8 cellular contexts compared by ENCODE assay signal in the genomic region with DNA sequence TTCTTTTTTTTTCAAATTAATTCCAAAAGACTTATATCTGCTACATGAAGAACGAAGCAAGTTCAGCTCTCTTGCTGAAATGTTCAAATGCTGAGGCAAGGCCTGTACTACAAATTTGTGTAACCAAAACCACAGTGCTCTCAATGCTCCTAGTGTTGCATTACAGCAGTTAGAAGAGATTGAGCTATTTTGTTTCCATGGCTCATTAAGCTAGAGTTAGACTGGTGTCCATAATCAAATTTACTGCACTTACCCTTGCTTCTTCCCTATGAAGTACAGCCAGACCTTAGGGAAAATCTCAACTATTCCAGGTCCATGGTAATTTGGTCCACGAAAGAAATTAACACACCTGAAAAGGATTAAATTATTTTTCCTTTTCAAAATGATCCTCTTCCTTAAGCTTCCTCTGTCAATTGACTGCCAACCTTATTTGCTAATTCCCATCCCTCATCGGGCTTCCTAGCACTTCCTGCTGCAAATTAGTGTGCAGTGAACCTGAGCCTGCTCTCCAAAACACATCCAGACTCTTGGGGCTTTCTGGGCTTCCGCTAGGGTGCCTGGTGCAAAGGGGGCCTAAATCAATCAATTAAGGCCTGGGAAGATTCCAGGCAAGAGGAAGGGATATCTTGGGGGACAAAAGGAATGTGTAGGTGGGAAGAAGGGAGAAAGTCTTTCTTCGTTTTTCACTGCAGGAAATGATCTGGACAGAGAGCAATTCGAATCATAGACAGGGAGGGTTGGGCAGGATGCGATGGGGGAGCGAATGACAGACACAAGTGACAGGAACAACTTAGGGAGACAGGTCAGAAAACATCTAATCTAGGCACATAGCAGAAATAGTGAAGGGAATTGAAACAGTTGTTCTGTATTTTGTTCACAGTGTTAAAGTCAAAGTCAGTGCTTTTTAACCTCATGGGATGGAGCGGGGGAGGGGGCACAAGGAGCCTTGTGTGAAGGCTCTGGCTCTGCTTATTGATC.
DNase-seq lines count a peak whose midpoint lies in the region; ATAC-seq and TF ChIP-seq lines count a peak whose summit lies in the region.

No MANE protein-coding gene starts in this region.

- no peak overlapping the region for H3K27ac Mint-ChIP-seq in progenitor cell of endocrine pancreas

- no peaks in the 10 kb centered on the region for H3K36me3 ChIP-seq in effector memory CD4-positive, alpha-beta T cell (ENCODE audit: control insufficient read depth, insufficient read depth, low read length)
- H3K36me3 ChIP-seq in sigmoid colon, result no peaks in the 10 kb centered on the region

- H3K4me3 Mint-ChIP-seq in progenitor cell of endocrine pancreas (ENCODE audit: low read depth), result no peak overlapping the region

- no peaks in the 10 kb centered on the region for H3K9me3 ChIP-seq in effector memory CD4-positive, alpha-beta T cell (ENCODE audit: control insufficient read depth, low read length)
- no peaks in the 10 kb centered on the region for H3K9me3 ChIP-seq in sigmoid colon

- no peaks in the 10 kb centered on the region for H3K36me3 Mint-ChIP-seq in progenitor cell of endocrine pancreas (ENCODE audit: insufficient read depth)

- H3K9me3 Mint-ChIP-seq in progenitor cell of endocrine pancreas (ENCODE audit: low read depth), result peaks cover 3% of the 10 kb centered on the region

- DNase-seq in NCI-H1930 (lab: John Stamatoyannopoulos, UW) (peak; percentile 19 to 25), sigmoid colon (no peak), occipital lobe (lab: John Stamatoyannopoulos, UW) (no peak), KG1 (lab: John Stamatoyannopoulos, UW) (no peak), progenitor cell of endocrine pancreas (ENCODE audit: low spot score, unreplicated experiment) (no peak), Ammon's horn (ENCODE audit: low spot score) (no peak)
- DNase-seq in effector memory CD4-positive, alpha-beta T cell, result no peak

- H3K27me3 ChIP-seq in effector memory CD4-positive, alpha-beta T cell (replicated peaks; ENCODE audit: control insufficient read depth, insufficient read depth, low read length, poor library complexity, severe bottlenecking), result no peaks in the 10 kb centered on the region
- H3K27me3 ChIP-seq in sigmoid colon, result no peaks in the 10 kb centered on the region

- peaks cover 45% of the 10 kb centered on the region for H3K4me1 ChIP-seq in effector memory CD4-positive, alpha-beta T cell (ENCODE audit: control insufficient read depth, insufficient read depth, low read length, poor library complexity, severe bottlenecking)
- H3K4me1 ChIP-seq in sigmoid colon, result peaks cover 0 to 72% (median 59%) of the 10 kb centered on the region in 4 donors

- 77 to 82% methylated on average over 9 of the region's 9 CpGs for WGBS in sigmoid colon, 2 donors

- intact Hi-C loops in sigmoid colon (cut with DNase I), result loop anchor here (5.0 kb wide), 1 partner anchor 33 kb away; no protein-coding TSS in a partner anchor

- TF ChIP-seq POLR2A in sigmoid colon (IDR thresholded peaks at IDR 0.05), result no peak

- ATAC-seq in GM19372 (IDR thresholded peaks at IDR 0.05; ENCODE audit: low read depth, unreplicated experiment), result peak; percentile 34

- peaks cover 5% of the 10 kb centered on the region for H3K4me1 Mint-ChIP-seq in progenitor cell of endocrine pancreas (ENCODE audit: low read depth)

- no peaks in the 10 kb centered on the region for H3K27me3 Mint-ChIP-seq in progenitor cell of endocrine pancreas

- TF ChIP-seq CTCF in sigmoid colon (IDR thresholded peaks at IDR 0.05) (no peak), progenitor cell of endocrine pancreas (IDR thresholded peaks at IDR 0.05; ENCODE audit: unreplicated experiment) (no peak)

- H3K4me3 ChIP-seq in effector memory CD4-positive, alpha-beta T cell (ENCODE audit: insufficient read depth, low read depth, low read length, poor library complexity, severe bottlenecking), result peak overlapping the region; percentile 2
- no peak overlapping the region for H3K4me3 ChIP-seq in sigmoid colon

- TF ChIP-seq EP300 in sigmoid colon (IDR thresholded peaks at IDR 0.05), result no peak

- peak overlapping the region; percentile 82 for H3K27ac ChIP-seq in effector memory CD4-positive, alpha-beta T cell (ENCODE audit: insufficient read depth, low read length, poor library complexity, severe bottlenecking)
- H3K27ac ChIP-seq in sigmoid colon, result peak overlapping the region; percentile 73 to 85 (median 80)

Comparison
In these comparisons a context has a peak if more than half of its experiments do, and no peak if none do; other contexts are left out.
1. DNase-seq: peak in NCI-H1930 (2 of 2); none in effector memory CD4-positive, alpha-beta T cell (0 of 3), sigmoid colon (single experiment), occipital lobe (single experiment), KG1 (single experiment), progenitor cell of endocrine pancreas (single experiment) and Ammon's horn (single experiment).